In genomic region chr15:43562753-43563152, GRCh38 we compare ENCODE assay signal across 2 cellular contexts. TPM values are rescaled to one million over a fixed set of nuclear protein-coding genes. Genes with fewer than 3 reads are reported as not detected.
"Had no signal": no experiment of that assay in that cellular context is flagged by ENCODE, and none has a peak within 500 bp of the region (broad histone marks: within the 10 kb centered on the region; RNA-seq: fewer than 3 reads in every experiment).

No MANE protein-coding gene starts in this region.

RNA-seq across cellular contexts. Expression of gene CKMT1B, which starts 31.1 kb away (rescaled TPM):
- total RNA-seq: LHCN-M2, M059J had no signal

RNA-seq across cellular contexts. Expression of gene STRC, which starts 55.8 kb away (rescaled TPM):
- total RNA-seq: LHCN-M2, M059J had no signal
